19 cellular contexts compared by ENCODE assay signal in the genomic region with DNA sequence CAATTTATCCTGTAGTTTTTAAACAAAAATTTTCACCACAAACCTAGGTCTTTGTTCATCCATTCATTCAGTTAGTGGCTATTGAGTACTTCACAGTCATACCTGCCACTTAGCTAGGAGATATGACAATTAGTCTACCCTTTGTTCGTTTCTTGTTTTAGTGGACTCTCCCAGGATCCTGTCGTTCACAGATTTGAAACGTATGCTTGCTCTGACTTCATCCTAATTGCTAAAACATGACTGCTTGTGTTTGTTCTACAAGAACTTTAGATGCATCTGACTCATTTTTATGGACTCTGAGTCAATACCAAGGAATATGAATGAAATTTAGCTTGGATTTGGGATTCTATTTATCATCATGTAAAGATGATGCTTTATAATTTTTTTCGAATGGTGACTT.
A peak's percentile ranks its signal among the peaks of the same experiment; 100 is the strongest.
DNase-seq lines count a peak whose midpoint lies in the region; ATAC-seq and TF ChIP-seq lines count a peak whose summit lies in the region.
"Had no signal": no experiment of that assay in that cellular context is flagged by ENCODE, and none has a peak within 500 bp of the region (broad histone marks: within the 10 kb centered on the region; RNA-seq: fewer than 3 reads in every experiment).

No MANE protein-coding gene starts in this region.

- H3K4me3 ChIP-seq in ACC112 (ENCODE audit: low read depth, low read length): no peak overlapping the region
- H3K4me3 ChIP-seq in adipocyte (ENCODE audit: low read length): no peak overlapping the region
- H3K4me3 ChIP-seq in fibroblast of the aortic adventitia (ENCODE audit: low read depth, low read length): no peak overlapping the region
- H3K4me3 ChIP-seq: coronary artery, esophagus squamous epithelium, K562 had no signal

- H3K79me2 ChIP-seq in ACC112 (ENCODE audit: control insufficient read depth, insufficient read depth, low read length, unreplicated experiment): no peaks in the 10 kb centered on the region

- H3K4me1 ChIP-seq in ACC112 (ENCODE audit: control insufficient read depth, insufficient read depth, low read length, unreplicated experiment) (peaks cover 25% of the 10 kb centered on the region), adipocyte (ENCODE audit: control insufficient read depth, insufficient read depth, low read length) (peaks cover 5% of the 10 kb centered on the region)
- H3K4me1 ChIP-seq: BE2C, esophagus squamous epithelium had no signal

- TF ChIP-seq CTCF in fibroblast of the aortic adventitia (IDR thresholded peaks at IDR 0.05; ENCODE audit: insufficient read depth, low read length) (no peak), chondrocyte (IDR thresholded peaks at IDR 0.05) (no peak)

- peak overlapping the region; percentile 64 for H3K27ac ChIP-seq in ACC112 (ENCODE audit: low read depth, low read length)
- H3K27ac ChIP-seq: coronary artery, esophagus squamous epithelium had no signal

- no peak overlapping the region for H3K9ac ChIP-seq in adipocyte (ENCODE audit: low read length)

- H3K27me3 ChIP-seq in ACC112 (ENCODE audit: insufficient read depth, low read length) (peaks cover 10% of the 10 kb centered on the region; the same call in 1 of the 2 replicates), adipocyte (replicated peaks; ENCODE audit: control insufficient read depth, insufficient read depth, low read length) (peaks cover 3% of the 10 kb centered on the region)

- H3K4me3 Mint-ChIP-seq in chondrocyte (ENCODE audit: unreplicated experiment): no peak overlapping the region
- H3K4me3 Mint-ChIP-seq: activated naive CD8-positive, alpha-beta T cell treated with anti-CD3 and anti-CD28 coated beads, Interleukin-2, amount 10 ng/mL, durations not matched to agents 7 days and 5 days; activated T-cell treated with anti-CD3 and anti-CD28 coated beads, Interleukin-2, amount 50 U/mL, for 4 hours had no signal

- ATAC-seq in left ventricle myocardium superior: no peak
- ATAC-seq: activated T-cell treated with anti-CD3 and anti-CD28 coated beads, Interleukin-2, amount 50 U/mL, for 4 hours; K562 had no signal

- intact Hi-C loops in left ventricle myocardium superior (cut with micrococcal nuclease): loop anchor here (10.0 kb wide), 2 partner anchors 341 to 1211 kb away; no protein-coding TSS in a partner anchor

- H3K9me3 ChIP-seq in adipocyte (ENCODE audit: control insufficient read depth, low read length): peaks cover 8% of the 10 kb centered on the region
- H3K9me3 ChIP-seq: BE2C, esophagus squamous epithelium had no signal

- peaks cover 3% of the 10 kb centered on the region for H3K4me1 Mint-ChIP-seq in chondrocyte (ENCODE audit: low read depth)
- H3K4me1 Mint-ChIP-seq: activated naive CD8-positive, alpha-beta T cell treated with anti-CD3 and anti-CD28 coated beads, Interleukin-2, amount 10 ng/mL, durations not matched to agents 7 days and 5 days had no signal

- H3K36me3 Mint-ChIP-seq in chondrocyte (ENCODE audit: low read depth): no peaks in the 10 kb centered on the region
- H3K36me3 Mint-ChIP-seq: activated naive CD8-positive, alpha-beta T cell treated with anti-CD3 and anti-CD28 coated beads, Interleukin-2, amount 10 ng/mL, durations not matched to agents 7 days and 5 days had no signal

- H2AFZ ChIP-seq in ACC112 (ENCODE audit: low read length, unreplicated experiment): peak overlapping the region; percentile 11

- DNase-seq in H4 (ENCODE audit: low spot score) (peak; percentile 22), adipocyte (ENCODE audit: low read depth) (peak; percentile 77), fibroblast of the aortic adventitia (ENCODE audit: low read depth) (peak; percentile 43), left ventricle myocardium superior (no peak), chondrocyte (ENCODE audit: low spot score) (no peak), NCI-H1092 (lab: John Stamatoyannopoulos, UW) (no peak)
- DNase-seq in activated T-cell treated with anti-CD3 and anti-CD28 coated beads, Interleukin-2, amount 50 U/mL, for 1 hour: no peak
- DNase-seq: activated CD4-positive, alpha-beta T cell treated with anti-CD3 and anti-CD28 coated beads for 48 hours; activated naive CD8-positive, alpha-beta T cell treated with anti-CD3 and anti-CD28 coated beads, Interleukin-2, amount 10 ng/mL, durations not matched to agents 7 days and 5 days; activated T-cell treated with anti-CD3 and anti-CD28 coated beads, Interleukin-2, amount 50 U/mL, for 4 hours; BE2C; esophagus squamous epithelium; NCI-H146; NCI-H510A treated with DMSO at 0.1 percent for 48 hours; stimulated activated CD4-positive, alpha-beta T cell treated with anti-CD3 and anti-CD28 coated beads, Interleukin-12 subunit alpha, Interleukin-12 subunit beta, amount 100 ng/mL, for 4 hours; substantia nigra had no signal

- H3K9me3 Mint-ChIP-seq in chondrocyte (ENCODE audit: low read depth): no peaks in the 10 kb centered on the region
- H3K9me3 Mint-ChIP-seq: activated naive CD8-positive, alpha-beta T cell treated with anti-CD3 and anti-CD28 coated beads, Interleukin-2, amount 10 ng/mL, durations not matched to agents 7 days and 5 days; activated T-cell treated with anti-CD3 and anti-CD28 coated beads, Interleukin-2, amount 50 U/mL, for 4 hours had no signal

- H3K36me3 ChIP-seq in ACC112 (ENCODE audit: insufficient read depth, low read length): no peaks in the 10 kb centered on the region
- H3K36me3 ChIP-seq in adipocyte (ENCODE audit: control insufficient read depth, insufficient read depth, low read length, severe bottlenecking): no peaks in the 10 kb centered on the region
- H3K36me3 ChIP-seq: BE2C, esophagus squamous epithelium had no signal

- H3K27ac Mint-ChIP-seq in chondrocyte (ENCODE audit: unreplicated experiment): no peak overlapping the region
- H3K27ac Mint-ChIP-seq: activated naive CD8-positive, alpha-beta T cell treated with anti-CD3 and anti-CD28 coated beads, Interleukin-2, amount 10 ng/mL, durations not matched to agents 7 days and 5 days had no signal

- peaks cover 14% of the 10 kb centered on the region for H3K27me3 Mint-ChIP-seq in chondrocyte (ENCODE audit: low read depth)

Comparison
In these comparisons a context has a peak if more than half of its experiments do, and no peak if none do; other contexts are left out.
1. DNase-seq: peak in H4 (single experiment), adipocyte (single experiment) and fibroblast of the aortic adventitia (single experiment); none in left ventricle myocardium superior (single experiment), activated T-cell treated with anti-CD3 and anti-CD28 coated beads, Interleukin-2, amount 50 U/mL, for 1 hour (single experiment), chondrocyte (single experiment) and NCI-H1092 (single experiment).